In the genomic region with DNA sequence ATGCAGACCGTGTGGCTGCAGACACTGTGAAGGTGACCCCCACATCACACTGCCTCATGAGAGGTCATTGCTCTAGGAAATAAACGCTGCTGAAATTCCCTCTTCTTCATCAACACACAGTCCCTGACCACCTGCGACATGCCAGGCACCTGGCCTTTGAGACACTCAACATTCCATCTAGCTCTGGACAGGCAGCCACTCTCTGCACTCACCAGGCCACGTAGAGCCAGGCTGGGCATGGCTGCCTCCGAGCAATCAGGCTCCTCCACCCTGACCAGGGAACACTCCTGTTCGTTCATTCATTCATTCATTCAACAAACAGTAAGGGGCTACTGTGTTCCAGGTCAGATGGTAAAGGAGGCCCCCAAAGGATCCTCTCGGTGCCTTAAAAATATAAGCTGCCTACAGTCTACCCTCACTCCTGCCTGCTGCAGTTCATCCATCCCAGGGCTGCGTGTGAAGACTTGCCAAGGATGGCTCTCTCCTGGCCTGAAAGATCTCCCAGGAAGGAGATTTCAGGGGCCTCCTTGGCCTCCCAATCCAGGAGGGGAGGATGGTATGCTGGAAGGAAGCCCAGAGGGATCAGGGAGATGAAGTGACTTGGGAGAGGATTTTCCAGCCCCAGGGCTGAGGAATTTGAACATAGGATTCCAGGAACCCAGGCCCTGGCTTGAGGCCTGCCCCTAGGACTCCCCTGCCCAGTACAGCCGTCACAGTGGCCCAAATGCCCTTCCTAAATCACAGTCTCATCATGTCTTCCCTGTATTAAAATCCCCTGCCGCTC, we compare ENCODE assay signal across 9 cellular contexts.
DNase-seq lines count a peak whose midpoint lies in the region; ATAC-seq, FAIRE-seq and TF ChIP-seq lines count a peak whose summit lies in the region.
"Had no signal": no experiment of that assay in that cellular context is flagged by ENCODE, and none has a peak within 500 bp of the region (broad histone marks: within the 10 kb centered on the region; RNA-seq: fewer than 3 reads in every experiment).

No MANE protein-coding gene starts in this region.

- H2AK5ac ChIP-seq in H1 (ENCODE audit: low read depth, low read length) = no peak overlapping the region
- peak overlapping the region; percentile 52 for H2AK5ac ChIP-seq in mesendoderm (ENCODE audit: low read length)

- H3K9ac ChIP-seq in H1 (replicated peaks in 1 of 4; ENCODE audit: extremely low read depth in 1 of 4, low read depth in 3 of 4, low read length in 3 of 4) (no peak overlapping the region; a peak in 1 of 7 replicates), mesendoderm (ENCODE audit: low read length) (no peak overlapping the region)

- H2BK15ac ChIP-seq in H1 (ENCODE audit: low read length) (peak overlapping the region; percentile 88; the same call in 1 of the 2 replicates), mesendoderm (replicated peaks; ENCODE audit: low read depth) (no peak overlapping the region)

- H3K56ac ChIP-seq in H1 (replicated peaks; ENCODE audit: insufficient read length, low read depth, low read length) = no peak overlapping the region
- no peak overlapping the region for H3K56ac ChIP-seq in mesendoderm (ENCODE audit: low read length)

- TF ChIP-seq EP300 in H1 (IDR thresholded peaks at IDR 0.05; ENCODE audit: borderline replicate concordance in 1 of 2, low read depth in 2 of 2, low read length in 2 of 2) (no peak), tibial nerve (IDR thresholded peaks at IDR 0.05) (no peak)

- no peak for TF ChIP-seq RAD21 in H1 (IDR thresholded peaks at IDR 0.05 in 1 of 2, conservative IDR thresholded peaks at IDR 0.05 in 1 of 2; ENCODE audit: low read depth in 2 of 2, low read length in 2 of 2)

- H3K4ac ChIP-seq in H1 (replicated peaks; ENCODE audit: insufficient read length, low read depth, low read length) (no peak overlapping the region), mesendoderm (ENCODE audit: low read depth, low read length) (no peak overlapping the region)

- H2BK12ac ChIP-seq in H1 (ENCODE audit: low read depth, low read length) = peak overlapping the region; percentile 94; the same call in 1 of the 2 replicates

- peak overlapping the region; percentile 18 to 48; a peak in 2 of 4 replicates for H3K4me2 ChIP-seq in H1 (ENCODE audit: insufficient read depth in 1 of 2, low read depth in 2 of 2, low read length in 2 of 2)
- H3K4me2 ChIP-seq in mesendoderm (ENCODE audit: low read length) = no peak overlapping the region

- no peak overlapping the region for H2AFZ ChIP-seq in H1 (ENCODE audit: low read length)

- WGBS in H1 (ENCODE audit: extremely low coverage in 1 of 2, insufficient coverage in 1 of 2, insufficient read length in 1 of 2, insufficient replicate concordance in 2 of 2, low coverage in 1 of 2, low lambda C conversion rate in 2 of 2, missing lambda C conversion rate in 1 of 2), 2 experiments = 75% methylated on average over 10 of the region's 10 CpGs; no CpG with 5 or more reads in 1 of the 2 experiments
- WGBS in mesendoderm (ENCODE audit: extremely low coverage, insufficient coverage, low lambda C conversion rate) = no CpG with 5 or more reads among the region's 10 CpGs
- 58 to 63% methylated on average over 10 of the region's 10 CpGs for WGBS in tibial nerve, 2 donors

- no peak overlapping the region for H3K14ac ChIP-seq in H1 (ENCODE audit: insufficient read length)

- H2BK5ac ChIP-seq in H1 (ENCODE audit: low read depth, low read length) = peak overlapping the region; percentile 41; the same call in 1 of the 2 replicates
- H2BK5ac ChIP-seq in mesendoderm (ENCODE audit: low read length) = no peak overlapping the region

- no peak overlapping the region for H4K91ac ChIP-seq in H1 (replicated peaks; ENCODE audit: insufficient read length, low read length)

- no peaks in the 10 kb centered on the region for H4K20me1 ChIP-seq in H1 (replicated peaks in 1 of 2; ENCODE audit: control insufficient read depth in 1 of 2, insufficient read depth in 2 of 2, low read length in 2 of 2)

- H3K18ac ChIP-seq in H1 (ENCODE audit: extremely low read depth, low read length) (0 out of 2 replicates have a peak overlapping the region, but pooled peaks have one; percentile 5), mesendoderm (ENCODE audit: low read length) (no peak overlapping the region)

- CTCF ChIA-PET in H1 (lab: Charles Lee; ENCODE audit: partially characterized antibody) = interaction anchor here (0.9 to 22.2 kb wide), 11 partner anchors 9 to 150 kb away, joined by 3 to 480 read pairs (median 8); no protein-coding TSS in a partner anchor

- H3K23ac ChIP-seq in H1 (ENCODE audit: insufficient read length) (no peak overlapping the region), mesendoderm (ENCODE audit: low read length) (no peak overlapping the region)

- H3K79me2 ChIP-seq in H1 (ENCODE audit: control insufficient read depth in 1 of 2, insufficient read depth in 2 of 2, low read length in 2 of 2) (no peaks in the 10 kb centered on the region), mesendoderm (ENCODE audit: control insufficient read depth, insufficient read depth, low read length) (no peaks in the 10 kb centered on the region)

- peak; percentile 74 for DNase-seq in MG63
- no peak for DNase-seq in H1 (ENCODE audit: low read depth in 1 of 2, low spot score in 2 of 2)
- no peak for DNase-seq in mesendoderm
- no peak for DNase-seq in tibial nerve (ENCODE audit: low spot score in 2 of 2)
- DNase-seq in activated CD4-positive, alpha-beta T cell treated with anti-CD3 and anti-CD28 coated beads for 4 hours = no peak
- DNase-seq in SIG-M5 treated with dmso at 0.1 percent for 504 hours (lab: John Stamatoyannopoulos, UW; ENCODE audit: unreplicated experiment) = no peak
- DNase-seq in activated naive CD4-positive, alpha-beta T cell (lab: John Stamatoyannopoulos, UW) = no peak
- DNase-seq: retina had no signal

- no peak for TF ChIP-seq CTCF in H1 (IDR thresholded peaks at IDR 0.05; ENCODE audit: control extremely low read depth in 1 of 3, insufficient read depth in 1 of 3, low read depth in 1 of 3, low read length in 3 of 3)
- no peak for TF ChIP-seq CTCF in tibial nerve (IDR thresholded peaks at IDR 0.05)

- no peaks in the 10 kb centered on the region for H3K79me1 ChIP-seq in H1 (ENCODE audit: low read depth, low read length)
- H3K79me1 ChIP-seq in mesendoderm (ENCODE audit: low read length) = no peaks in the 10 kb centered on the region

- no peaks in the 10 kb centered on the region for H3K23me2 ChIP-seq in H1 (ENCODE audit: low read depth, low read length)

- H3K4me3 ChIP-seq in MG63 (no peak overlapping the region), H1 (ENCODE audit: extremely low read depth in 1 of 4, insufficient read depth in 2 of 4, low read depth in 3 of 4, low read length in 4 of 4) (no peak overlapping the region), mesendoderm (ENCODE audit: low read length) (no peak overlapping the region), tibial nerve (peak overlapping the region in 1 of 4 donors; percentile 65)

- H3K36me3 ChIP-seq in MG63 (peaks cover 3% of the 10 kb centered on the region; the same call in 1 of the 2 replicates), H1 (ENCODE audit: control insufficient read depth in 2 of 4, insufficient read depth in 4 of 4, low read length in 3 of 4) (no peaks in the 10 kb centered on the region), mesendoderm (ENCODE audit: control insufficient read depth, insufficient read depth, low read length) (no peaks in the 10 kb centered on the region), tibial nerve (peaks cover 0 to 3% (median 0%) of the 10 kb centered on the region in 3 donors)

- H3K27ac ChIP-seq in H1 (ENCODE audit: low read depth, low read length) = no peak overlapping the region
- H3K27ac ChIP-seq in mesendoderm (ENCODE audit: low read depth, low read length) = no peak overlapping the region
- H3K27ac ChIP-seq in tibial nerve = peak overlapping the region in 3 of 4 donors; percentile 10 to 91 (median 85)

- H3K4me1 ChIP-seq in H1 (replicated peaks in 1 of 4; ENCODE audit: control insufficient read depth in 3 of 4, insufficient read depth in 4 of 4, low read length in 3 of 4) = peaks cover 11 to 29% (median 22%) of the 10 kb centered on the region in 4 experiments
- H3K4me1 ChIP-seq in mesendoderm (ENCODE audit: control insufficient read depth, low read depth, low read length) = peaks cover 11% of the 10 kb centered on the region
- H3K4me1 ChIP-seq in tibial nerve = peaks cover 0 to 99% (median 74%) of the 10 kb centered on the region in 4 donors

- H3K9me3 ChIP-seq in MG63 (no peaks in the 10 kb centered on the region), H1 (ENCODE audit: insufficient read depth in 2 of 2, low read depth in 1 of 2, low read length in 1 of 2) (no peaks in the 10 kb centered on the region), tibial nerve (no peaks in the 10 kb centered on the region)

- H2BK20ac ChIP-seq in H1 (ENCODE audit: low read length) = peak overlapping the region; percentile 98; the same call in 1 of the 2 replicates

- H4K5ac ChIP-seq in H1 (ENCODE audit: insufficient read length, low read depth, low read length) (no peak overlapping the region), mesendoderm (ENCODE audit: low read length) (no peak overlapping the region)

- H3K27me3 ChIP-seq in MG63 (no peaks in the 10 kb centered on the region), H1 (replicated peaks in 1 of 4; ENCODE audit: control insufficient read depth in 3 of 4, extremely low read depth in 1 of 4, insufficient read depth in 3 of 4, low read length in 3 of 4) (no peaks in the 10 kb centered on the region; a peak in 1 of 7 replicates), mesendoderm (ENCODE audit: insufficient read depth, low read length, poor library complexity) (no peaks in the 10 kb centered on the region), tibial nerve (no peaks in the 10 kb centered on the region)

- H4K8ac ChIP-seq in H1 (ENCODE audit: extremely low read depth, insufficient read depth, low read length) = no peak overlapping the region
- no peak overlapping the region for H4K8ac ChIP-seq in mesendoderm (ENCODE audit: low read depth, low read length)

- POLR2A ChIA-PET in H1 (lab: Charles Lee; ENCODE audit: partially characterized antibody) = no interaction called here

- FAIRE-seq in H1 (lab: Jason Lieb, UNC) = no peak

- H2BK120ac ChIP-seq in H1 (replicated peaks; ENCODE audit: low read depth, low read length) (no peak overlapping the region), mesendoderm (ENCODE audit: low read depth, low read length) (no peak overlapping the region)

- TF ChIP-seq POLR2A in H1 (IDR thresholded peaks at IDR 0.05; ENCODE audit: control extremely low read depth in 1 of 2, low read depth in 2 of 2, low read length in 2 of 2) (no peak), tibial nerve (IDR thresholded peaks at IDR 0.05) (no peak)

- no peak for ATAC-seq in HG02571 (IDR thresholded peaks at IDR 0.05; ENCODE audit: unreplicated experiment)

TF ChIP-seq in H1, 55 proteins besides CTCF, POLR2A, EP300 and RAD21:
- no peak for TF ChIP-seq CBX8 (IDR thresholded peaks at IDR 0.05; ENCODE audit: borderline replicate concordance, low read depth, low read length)
- no peak for TF ChIP-seq TAF1 (IDR thresholded peaks at IDR 0.05; ENCODE audit: low read depth, low read length)
- 0 out of 2 replicates have a peak, but pooled peaks have one; percentile 26 for TF ChIP-seq TEAD4 (IDR thresholded peaks at IDR 0.05; ENCODE audit: low read depth, low read length)

Comparison
In these comparisons a context has a peak if more than half of its experiments do, and no peak if none do; other contexts are left out.
1. H3K27ac ChIP-seq: peak in tibial nerve (3 of 4); none in H1 (single experiment) and mesendoderm (single experiment).